In the genomic region with DNA sequence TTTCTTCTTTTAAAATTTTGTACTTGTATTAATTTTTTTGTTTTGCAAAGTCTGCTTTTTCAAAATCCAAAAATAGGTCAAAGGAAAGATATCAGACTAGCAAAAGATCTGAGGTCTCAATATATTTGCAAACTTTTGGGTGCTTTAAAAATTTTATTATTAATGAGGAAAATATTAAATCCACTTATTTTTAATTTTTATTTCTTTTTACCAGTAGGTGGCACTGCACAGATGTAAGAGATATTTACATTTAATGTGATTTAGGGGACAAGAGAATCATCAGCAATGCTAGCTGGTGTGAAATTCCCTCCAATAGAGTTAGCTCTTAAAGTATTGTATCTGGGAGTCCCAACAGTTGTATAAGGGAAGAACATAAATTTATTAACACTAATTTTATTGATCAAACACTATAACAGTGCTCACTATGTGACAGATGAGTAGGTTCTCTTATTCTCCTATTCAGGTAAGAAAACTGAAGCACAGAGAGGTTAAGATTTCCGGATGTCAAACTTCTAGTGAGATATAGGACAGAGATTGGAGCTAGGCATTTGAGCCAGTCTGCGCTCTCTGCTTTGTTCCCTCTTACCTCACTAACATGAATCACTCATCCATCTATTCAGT, we compare ENCODE assay signal across 11 cellular contexts. TPM values are rescaled to one million over a fixed set of nuclear protein-coding genes. Genes with fewer than 3 reads are reported as not detected.
DNase-seq lines count a peak whose midpoint lies in the region; ATAC-seq, FAIRE-seq and TF ChIP-seq lines count a peak whose summit lies in the region.
"Had no signal": no experiment of that assay in that cellular context is flagged by ENCODE, and none has a peak within 500 bp of the region (broad histone marks: within the 10 kb centered on the region; RNA-seq: fewer than 3 reads in every experiment).

No MANE protein-coding gene starts in this region.

- H3K4me3 ChIP-seq in DND-41 (ENCODE audit: low read depth in 1 of 2, low read length in 2 of 2): no peak overlapping the region

- no peaks in the 10 kb centered on the region for H3K27me3 ChIP-seq in DND-41 (ENCODE audit: insufficient read depth, low read length, poor library complexity)

- no peaks in the 10 kb centered on the region for H3K4me1 ChIP-seq in DND-41 (ENCODE audit: insufficient read depth, low read length)

- no peak overlapping the region for H3K4me3 Mint-ChIP-seq in chondrocyte (ENCODE audit: unreplicated experiment)
- no peak overlapping the region for H3K4me3 Mint-ChIP-seq in nephron
- H3K4me3 Mint-ChIP-seq: activated naive CD4-positive, alpha-beta T cell treated with anti-CD3 and anti-CD28 coated beads, Interleukin-2, amount 10 ng/mL, durations not matched to agents 7 days and 5 days; naive thymus-derived CD8-positive, alpha-beta T cell had no signal

- H3K4me1 Mint-ChIP-seq in chondrocyte (ENCODE audit: low read depth) (no peaks in the 10 kb centered on the region), nephron (peaks cover 12% of the 10 kb centered on the region)
- H3K4me1 Mint-ChIP-seq: activated naive CD4-positive, alpha-beta T cell treated with anti-CD3 and anti-CD28 coated beads, Interleukin-2, amount 10 ng/mL, durations not matched to agents 7 days and 5 days; naive thymus-derived CD8-positive, alpha-beta T cell had no signal

- H3K36me3 Mint-ChIP-seq in chondrocyte (ENCODE audit: low read depth): no peaks in the 10 kb centered on the region
- H3K36me3 Mint-ChIP-seq in nephron (ENCODE audit: low read depth): no peaks in the 10 kb centered on the region
- H3K36me3 Mint-ChIP-seq: activated naive CD4-positive, alpha-beta T cell treated with anti-CD3 and anti-CD28 coated beads, Interleukin-2, amount 10 ng/mL, durations not matched to agents 7 days and 5 days; naive thymus-derived CD8-positive, alpha-beta T cell had no signal

- no peak overlapping the region for H2AFZ ChIP-seq in DND-41 (ENCODE audit: low read depth, low read length)

- FAIRE-seq in urothelium cell line (lab: Jason Lieb, UNC): no peak
- FAIRE-seq: frontal cortex had no signal

- no peaks in the 10 kb centered on the region for H3K79me2 ChIP-seq in DND-41 (ENCODE audit: insufficient read depth, low read length)

- H3K9me3 ChIP-seq in DND-41 (ENCODE audit: insufficient read depth, low read length, severe bottlenecking): no peaks in the 10 kb centered on the region

- no peak overlapping the region for H3K27ac ChIP-seq in DND-41 (ENCODE audit: low read length)

- H3K9me3 Mint-ChIP-seq in chondrocyte (ENCODE audit: low read depth): peaks cover 2% of the 10 kb centered on the region
- H3K9me3 Mint-ChIP-seq in nephron: peaks cover 2% of the 10 kb centered on the region
- H3K9me3 Mint-ChIP-seq: activated naive CD4-positive, alpha-beta T cell treated with anti-CD3 and anti-CD28 coated beads, Interleukin-2, amount 10 ng/mL, durations not matched to agents 7 days and 5 days; naive thymus-derived CD8-positive, alpha-beta T cell had no signal

- H3K27me3 Mint-ChIP-seq in chondrocyte (ENCODE audit: low read depth) (no peaks in the 10 kb centered on the region), nephron (ENCODE audit: low read depth) (no peaks in the 10 kb centered on the region)
- H3K27me3 Mint-ChIP-seq: activated naive CD4-positive, alpha-beta T cell treated with anti-CD3 and anti-CD28 coated beads, Interleukin-2, amount 10 ng/mL, durations not matched to agents 7 days and 5 days; naive thymus-derived CD8-positive, alpha-beta T cell had no signal

- peak; percentile 20 for TF ChIP-seq CTCF in DND-41 (IDR thresholded peaks at IDR 0.05; ENCODE audit: borderline replicate concordance, extremely low read depth, low read length, poor library complexity, severe bottlenecking)
- peak; percentile 53 for TF ChIP-seq CTCF in LNCAP (IDR thresholded peaks at IDR 0.05)
- TF ChIP-seq CTCF in chondrocyte (IDR thresholded peaks at IDR 0.05): peak; percentile 85
- TF ChIP-seq CTCF in nephron (IDR thresholded peaks at IDR 0.05; ENCODE audit: unreplicated experiment in 3 of 3): peak; percentile 34 to 63 (median 44)

- no peaks in the 10 kb centered on the region for H4K20me1 ChIP-seq in DND-41 (ENCODE audit: insufficient read depth, low read length)

- no peak overlapping the region for H3K4me2 ChIP-seq in DND-41 (ENCODE audit: insufficient read depth, low read length)

- H3K36me3 ChIP-seq in DND-41 (ENCODE audit: insufficient read depth, low read length): no peaks in the 10 kb centered on the region

- H3K9ac ChIP-seq in DND-41 (ENCODE audit: low read depth, low read length): no peak overlapping the region

- DNase-seq in DND-41: no peak
- no peak for DNase-seq in chondrocyte (ENCODE audit: low spot score)
- no peak for DNase-seq in occipital lobe (lab: John Stamatoyannopoulos, UW)
- DNase-seq in stimulated activated CD4-positive, alpha-beta T cell treated with anti-CD3 and anti-CD28 coated beads, Interleukin-2, amount 100 ng/mL, for 48 hours: no peak
- no peak for DNase-seq in activated gamma-delta T cell (lab: John Stamatoyannopoulos, UW)
- DNase-seq in urothelium cell line (ENCODE audit: low spot score): no peak
- DNase-seq: activated naive CD4-positive, alpha-beta T cell treated with anti-CD3 and anti-CD28 coated beads, Interleukin-2, amount 10 ng/mL, durations not matched to agents 7 days and 5 days; naive thymus-derived CD8-positive, alpha-beta T cell had no signal

- H3K27ac Mint-ChIP-seq in chondrocyte (ENCODE audit: unreplicated experiment): no peak overlapping the region
- H3K27ac Mint-ChIP-seq in nephron: no peak overlapping the region
- H3K27ac Mint-ChIP-seq: activated naive CD4-positive, alpha-beta T cell treated with anti-CD3 and anti-CD28 coated beads, Interleukin-2, amount 10 ng/mL, durations not matched to agents 7 days and 5 days; naive thymus-derived CD8-positive, alpha-beta T cell had no signal

- ATAC-seq in DND-41 (ENCODE audit: insufficient read depth, low read depth): no peak
- ATAC-seq: naive thymus-derived CD8-positive, alpha-beta T cell had no signal

RNA-seq across cellular contexts. Expression of gene ALX1, which starts 30.5 kb away (rescaled TPM):
- total RNA-seq in chondrocyte: 1.4 to 3.3 TPM (median 3.2 TPM) in 3 replicates
- total RNA-seq in occipital lobe: 0.16 TPM
- total RNA-seq: naive thymus-derived CD8-positive, alpha-beta T cell had no signal

Comparison
In these comparisons a context has a peak if more than half of its experiments do, and no peak if none do; other contexts are left out.
1. CTCF ChIP-seq: peak in every context shown above with its lines; median percentile 85 in chondrocyte; 53 in LNCAP; 44 in nephron; 20 in DND-41.